15 cellular contexts compared by ENCODE assay signal in the genomic region with DNA sequence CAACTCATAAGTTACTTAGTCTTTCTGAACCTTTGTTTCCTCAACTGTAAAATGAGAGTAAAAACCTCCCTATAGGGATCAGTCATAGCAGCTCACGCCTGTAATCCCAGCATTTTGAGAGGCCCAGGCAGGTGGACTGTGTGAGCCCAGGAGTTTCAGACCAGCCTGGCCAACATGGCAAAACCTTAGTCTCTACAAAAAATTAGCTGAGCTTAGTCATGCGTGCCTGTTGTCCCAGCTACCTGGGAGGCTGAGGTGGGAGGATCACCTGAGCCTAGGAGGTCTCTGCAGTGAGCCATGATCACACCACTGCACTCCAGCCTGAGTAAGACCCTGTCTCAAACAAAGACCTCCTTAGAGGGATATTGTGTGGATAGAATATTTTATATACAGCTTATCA. TPM values are rescaled to one million over a fixed set of nuclear protein-coding genes. Genes with fewer than 3 reads are reported as not detected.
DNase-seq lines count a peak whose midpoint lies in the region; ATAC-seq and TF ChIP-seq lines count a peak whose summit lies in the region.
"Had no signal": no experiment of that assay in that cellular context is flagged by ENCODE, and none has a peak within 500 bp of the region (broad histone marks: within the 10 kb centered on the region; RNA-seq: fewer than 3 reads in every experiment).

No MANE protein-coding gene starts in this region.

- POLR2A ChIA-PET in CD8-positive, alpha-beta memory T cell (lab: Charles Lee): interaction anchor here (0.5 kb wide), 1 partner anchor 13 kb away, joined by 3 read pairs; no protein-coding TSS in a partner anchor
- POLR2A ChIA-PET in naive thymus-derived CD4-positive, alpha-beta T cell (lab: Charles Lee): interaction anchor here (0.7 to 1.7 kb wide), 6 partner anchors 8 to 70 kb away, joined by 3 to 5 read pairs (median 4); no protein-coding TSS in a partner anchor

- no peaks in the 10 kb centered on the region for H4K20me1 ChIP-seq in BLaER1

- no peaks in the 10 kb centered on the region for H3K27me3 Mint-ChIP-seq in CD8-positive, alpha-beta memory T cell
- H3K27me3 Mint-ChIP-seq in activated naive CD8-positive, alpha-beta T cell treated with anti-CD3 and anti-CD28 coated beads for 36 hours: no peaks in the 10 kb centered on the region
- H3K27me3 Mint-ChIP-seq in naive thymus-derived CD4-positive, alpha-beta T cell: no peaks in the 10 kb centered on the region

- DNase-seq in CD8-positive, alpha-beta memory T cell: no peak
- no peak for DNase-seq in activated naive CD8-positive, alpha-beta T cell treated with anti-CD3 and anti-CD28 coated beads for 36 hours
- DNase-seq in naive thymus-derived CD4-positive, alpha-beta T cell: no peak
- no peak for DNase-seq in stimulated activated CD4-positive, alpha-beta T cell treated with anti-CD3 and anti-CD28 coated beads, Interleukin-1b, Interleukin-23, amount 100 ng/mL, for 48 hours
- no peak for DNase-seq in tibial nerve (ENCODE audit: low spot score in 2 of 2)
- DNase-seq: activated gamma-delta T cell; brain microvascular endothelial cell; DMS53; left ventricle myocardium superior; NCI-H1105 treated with DMSO at 0.1 percent for 48 hours; stimulated activated CD4-positive, alpha-beta T cell treated with anti-CD3 and anti-CD28 coated beads, Interleukin-12 subunit alpha, Interleukin-12 subunit beta, amount 100 ng/mL, for 4 hours had no signal

- no peak for TF ChIP-seq EP300 in tibial nerve (IDR thresholded peaks at IDR 0.05)

- peak overlapping the region; percentile 93 to 100 (median 99) for H3K4me3 Mint-ChIP-seq in CD8-positive, alpha-beta memory T cell
- H3K4me3 Mint-ChIP-seq in activated naive CD8-positive, alpha-beta T cell treated with anti-CD3 and anti-CD28 coated beads for 36 hours: peak overlapping the region; percentile 97
- peak overlapping the region; percentile 92 to 100 (median 98) for H3K4me3 Mint-ChIP-seq in naive thymus-derived CD4-positive, alpha-beta T cell

- TF ChIP-seq POLR2A in tibial nerve (IDR thresholded peaks at IDR 0.05): no peak

- H3K27me3 ChIP-seq in BLaER1: peaks cover 15% of the 10 kb centered on the region
- H3K27me3 ChIP-seq in CD8-positive, alpha-beta memory T cell (ENCODE audit: insufficient read depth, low read length, poor library complexity, severe bottlenecking): no peaks in the 10 kb centered on the region
- H3K27me3 ChIP-seq in naive thymus-derived CD4-positive, alpha-beta T cell (ENCODE audit: control insufficient read depth in 2 of 2, insufficient read depth in 2 of 2, low read length in 2 of 2): no peaks in the 10 kb centered on the region
- no peaks in the 10 kb centered on the region for H3K27me3 ChIP-seq in tibial nerve
- H3K27me3 ChIP-seq: brain microvascular endothelial cell had no signal

- H3K9me3 ChIP-seq in BLaER1 (no peaks in the 10 kb centered on the region), tibial nerve (no peaks in the 10 kb centered on the region)
- H3K9me3 ChIP-seq in CD8-positive, alpha-beta memory T cell (ENCODE audit: low read length): no peaks in the 10 kb centered on the region
- H3K9me3 ChIP-seq in naive thymus-derived CD4-positive, alpha-beta T cell (ENCODE audit: control insufficient read depth in 2 of 3, low read length in 3 of 3): no peaks in the 10 kb centered on the region

- 75 to 100% methylated on average over 2 of the region's 2 CpGs for WGBS in tibial nerve, 2 donors

- peaks cover 9 to 38% (median 14%) of the 10 kb centered on the region in 3 donors for H3K36me3 Mint-ChIP-seq in CD8-positive, alpha-beta memory T cell
- peaks cover 19% of the 10 kb centered on the region for H3K36me3 Mint-ChIP-seq in activated naive CD8-positive, alpha-beta T cell treated with anti-CD3 and anti-CD28 coated beads for 36 hours
- H3K36me3 Mint-ChIP-seq in naive thymus-derived CD4-positive, alpha-beta T cell: peaks cover 8 to 20% (median 13%) of the 10 kb centered on the region in 5 donors

- peak overlapping the region in 6 of 8 donors; percentile 10 to 81 (median 44) for H3K27ac Mint-ChIP-seq in CD8-positive, alpha-beta memory T cell
- peak overlapping the region; percentile 90 for H3K27ac Mint-ChIP-seq in activated naive CD8-positive, alpha-beta T cell treated with anti-CD3 and anti-CD28 coated beads for 36 hours
- H3K27ac Mint-ChIP-seq in naive thymus-derived CD4-positive, alpha-beta T cell: peak overlapping the region in 5 of 9 donors; percentile 25 to 100 (median 91)
- H3K27ac Mint-ChIP-seq: progenitor cell of endocrine pancreas had no signal

- 0 out of 2 replicates have a peak overlapping the region, but pooled peaks have one; percentile 98 for H3K4me2 ChIP-seq in BLaER1

- TF ChIP-seq CTCF in tibial nerve (IDR thresholded peaks at IDR 0.05): no peak

- H3K9ac ChIP-seq in BLaER1: no peak overlapping the region

- H3K27ac ChIP-seq in BLaER1 (no peak overlapping the region), tibial nerve (peak overlapping the region in 2 of 4 donors; percentile 92 to 94)
- H3K27ac ChIP-seq in CD8-positive, alpha-beta memory T cell (ENCODE audit: low read depth, low read length): no peak overlapping the region
- no peak overlapping the region for H3K27ac ChIP-seq in naive thymus-derived CD4-positive, alpha-beta T cell (ENCODE audit: low read depth, low read length)
- H3K27ac ChIP-seq: brain microvascular endothelial cell, HL-60 had no signal

- H3K4me1 ChIP-seq in BLaER1 (peaks cover 31% of the 10 kb centered on the region), tibial nerve (peaks cover 0 to 20% (median 2%) of the 10 kb centered on the region in 4 donors)
- H3K4me1 ChIP-seq in CD8-positive, alpha-beta memory T cell (ENCODE audit: insufficient read depth, low read length): peaks cover 44% of the 10 kb centered on the region
- peaks cover 13 to 26% of the 10 kb centered on the region in 2 donors for H3K4me1 ChIP-seq in naive thymus-derived CD4-positive, alpha-beta T cell (ENCODE audit: control insufficient read depth in 2 of 2, insufficient read depth in 2 of 2, low read length in 2 of 2)

- no peaks in the 10 kb centered on the region for H3K9me3 Mint-ChIP-seq in CD8-positive, alpha-beta memory T cell
- H3K9me3 Mint-ChIP-seq in activated naive CD8-positive, alpha-beta T cell treated with anti-CD3 and anti-CD28 coated beads for 36 hours: no peaks in the 10 kb centered on the region
- H3K9me3 Mint-ChIP-seq in naive thymus-derived CD4-positive, alpha-beta T cell: peaks cover 0 to 3% (median 0%) of the 10 kb centered on the region in 11 donors

- H3K4me1 Mint-ChIP-seq in CD8-positive, alpha-beta memory T cell: peaks cover 48 to 73% (median 71%) of the 10 kb centered on the region in 3 donors
- peaks cover 34% of the 10 kb centered on the region for H3K4me1 Mint-ChIP-seq in activated naive CD8-positive, alpha-beta T cell treated with anti-CD3 and anti-CD28 coated beads for 36 hours
- H3K4me1 Mint-ChIP-seq in naive thymus-derived CD4-positive, alpha-beta T cell: peaks cover 28 to 64% (median 54%) of the 10 kb centered on the region in 7 donors

- H3K36me3 ChIP-seq in BLaER1 (peaks cover 6% of the 10 kb centered on the region; the same call in 1 of the 2 replicates), tibial nerve (peaks cover 0 to 5% (median 2%) of the 10 kb centered on the region in 3 donors)
- peaks cover 5% of the 10 kb centered on the region for H3K36me3 ChIP-seq in CD8-positive, alpha-beta memory T cell (ENCODE audit: insufficient read depth, low read length)
- peaks cover 0 to 16% (median 5%) of the 10 kb centered on the region in 3 experiments for H3K36me3 ChIP-seq in naive thymus-derived CD4-positive, alpha-beta T cell (ENCODE audit: control insufficient read depth in 2 of 3, insufficient read depth in 3 of 3, low read length in 3 of 3)
- H3K36me3 ChIP-seq: brain microvascular endothelial cell had no signal

- ATAC-seq in naive thymus-derived CD4-positive, alpha-beta T cell: no peak
- ATAC-seq in HG02798 (IDR thresholded peaks at IDR 0.05; ENCODE audit: poor library complexity, unreplicated experiment): no peak
- ATAC-seq: left ventricle myocardium superior had no signal

- H3K4me3 ChIP-seq in BLaER1 (no peak overlapping the region), tibial nerve (peak overlapping the region in 2 of 4 donors; percentile 3 to 78)
- H3K4me3 ChIP-seq in CD8-positive, alpha-beta memory T cell (ENCODE audit: low read length): no peak overlapping the region
- H3K4me3 ChIP-seq in naive thymus-derived CD4-positive, alpha-beta T cell (ENCODE audit: low read length): no peak overlapping the region

- CTCF ChIA-PET in CD8-positive, alpha-beta memory T cell (lab: Charles Lee): interaction anchor here (0.8 to 4.7 kb wide), 8 partner anchors 9 to 203 kb away, joined by 3 to 34 read pairs (median 5); no protein-coding TSS in a partner anchor
- CTCF ChIA-PET in naive thymus-derived CD4-positive, alpha-beta T cell (lab: Charles Lee): interaction anchor here (0.8 to 3.8 kb wide), 5 partner anchors 12 to 199 kb away, joined by 3 to 25 read pairs (median 4); no protein-coding TSS in a partner anchor

- intact Hi-C loops in naive thymus-derived CD4-positive, alpha-beta T cell (cut with micrococcal nuclease): no loop called here

RNA-seq across cellular contexts. Expression of a gene that starts 2.3 kb away (rescaled TPM):
- 1 to 10 TPM; 4.5 to 6.2 TPM for total RNA-seq in CD8-positive, alpha-beta memory T cell
- polyA plus RNA-seq in CD8-positive, alpha-beta memory T cell: 12.6 TPM
- total RNA-seq in activated naive CD8-positive, alpha-beta T cell treated with anti-CD3 and anti-CD28 coated beads for 36 hours: 10 to 100 TPM in 1 of 2 experiments, 1 to 10 TPM in 1; 9.4 to 14.5 TPM
- total RNA-seq in naive thymus-derived CD4-positive, alpha-beta T cell: 10 to 100 TPM; 15.0 to 25.0 (median 16.5) TPM
- polyA plus RNA-seq in naive thymus-derived CD4-positive, alpha-beta T cell: 10 to 100 TPM in 1 of 2 donors, 1 to 10 TPM in 1; 5.2 to 10.8 TPM
- 10 to 100 TPM in 3 of 4 donors, 1 to 10 TPM in 1; 8.6 to 36.5 (median 15.5) TPM for total RNA-seq in tibial nerve
